ENCODE assay signal across 1 cellular context in the genomic region with DNA sequence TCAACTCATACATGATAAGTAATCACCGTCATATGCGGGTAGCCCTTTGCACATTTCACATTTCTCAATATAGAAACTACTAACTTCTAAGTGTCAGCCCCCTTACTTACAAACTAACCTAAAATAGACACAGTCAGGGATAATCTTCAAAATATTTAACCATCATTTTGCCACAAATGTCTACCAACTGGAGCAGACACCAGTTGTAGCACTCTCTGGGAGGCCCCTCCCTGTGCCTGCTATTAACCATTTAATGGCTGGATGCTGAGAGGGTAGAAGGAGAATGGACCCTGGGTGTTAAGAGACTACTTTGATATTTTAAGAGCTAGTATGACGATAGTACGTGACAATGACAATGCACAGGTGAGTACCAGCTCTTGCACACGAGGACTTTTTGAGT.
TF ChIP-seq lines count a peak whose summit lies in the region.

No MANE protein-coding gene starts in this region.

TF ChIP-seq in liver, 16 proteins besides CTCF, POLR2A, EP300 and RAD21 (continued from another document):
- TF ChIP-seq RXRA (IDR thresholded peaks at IDR 0.05) (no peak), HNF4G (IDR thresholded peaks at IDR 0.05) (no peak), ZBTB33 (IDR thresholded peaks at IDR 0.05) (no peak), NR2F2 (IDR thresholded peaks at IDR 0.05) (no peak)
- TF ChIP-seq, protein P1, sequence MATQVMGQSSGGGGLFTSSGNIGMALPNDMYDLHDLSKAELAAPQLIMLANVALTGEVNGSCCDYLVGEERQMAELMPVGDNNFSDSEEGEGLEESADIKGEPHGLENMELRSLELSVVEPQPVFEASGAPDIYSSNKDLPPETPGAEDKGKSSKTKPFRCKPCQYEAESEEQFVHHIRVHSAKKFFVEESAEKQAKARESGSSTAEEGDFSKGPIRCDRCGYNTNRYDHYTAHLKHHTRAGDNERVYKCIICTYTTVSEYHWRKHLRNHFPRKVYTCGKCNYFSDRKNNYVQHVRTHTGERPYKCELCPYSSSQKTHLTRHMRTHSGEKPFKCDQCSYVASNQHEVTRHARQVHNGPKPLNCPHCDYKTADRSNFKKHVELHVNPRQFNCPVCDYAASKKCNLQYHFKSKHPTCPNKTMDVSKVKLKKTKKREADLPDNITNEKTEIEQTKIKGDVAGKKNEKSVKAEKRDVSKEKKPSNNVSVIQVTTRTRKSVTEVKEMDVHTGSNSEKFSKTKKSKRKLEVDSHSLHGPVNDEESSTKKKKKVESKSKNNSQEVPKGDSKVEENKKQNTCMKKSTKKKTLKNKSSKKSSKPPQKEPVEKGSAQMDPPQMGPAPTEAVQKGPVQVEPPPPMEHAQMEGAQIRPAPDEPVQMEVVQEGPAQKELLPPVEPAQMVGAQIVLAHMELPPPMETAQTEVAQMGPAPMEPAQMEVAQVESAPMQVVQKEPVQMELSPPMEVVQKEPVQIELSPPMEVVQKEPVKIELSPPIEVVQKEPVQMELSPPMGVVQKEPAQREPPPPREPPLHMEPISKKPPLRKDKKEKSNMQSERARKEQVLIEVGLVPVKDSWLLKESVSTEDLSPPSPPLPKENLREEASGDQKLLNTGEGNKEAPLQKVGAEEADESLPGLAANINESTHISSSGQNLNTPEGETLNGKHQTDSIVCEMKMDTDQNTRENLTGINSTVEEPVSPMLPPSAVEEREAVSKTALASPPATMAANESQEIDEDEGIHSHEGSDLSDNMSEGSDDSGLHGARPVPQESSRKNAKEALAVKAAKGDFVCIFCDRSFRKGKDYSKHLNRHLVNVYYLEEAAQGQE (IDR thresholded peaks at IDR 0.05) = no peak
